In genomic region chr7:44541028-44541869, GRCh38 we compare ENCODE assay signal across 17 cellular contexts. TPM values are rescaled to one million over a fixed set of nuclear protein-coding genes. Genes with fewer than 3 reads are reported as not detected.
DNase-seq lines count a peak whose midpoint lies in the region; ATAC-seq and TF ChIP-seq lines count a peak whose summit lies in the region.
"Had no signal": no experiment of that assay in that cellular context is flagged by ENCODE, and none has a peak within 500 bp of the region (broad histone marks: within the 10 kb centered on the region; RNA-seq: fewer than 3 reads in every experiment).

Gene NPC1L1, minus strand, starts transcription at chr7:44541330. Its CDS starts 71 bp downstream, at chr7:44541259.

- H3K27ac Mint-ChIP-seq in Caco-2 (ENCODE audit: unreplicated experiment) (peak within 1 kb of the TSS; percentile 66), H9 (no peak within 1 kb of the TSS)
- H3K27ac Mint-ChIP-seq: activated CD4-positive, alpha-beta memory T cell treated with anti-CD3 and anti-CD28 coated beads for 36 hours had no signal

- peaks cover 27% of the 10 kb centered on the region for H3K4me1 Mint-ChIP-seq in Caco-2 (ENCODE audit: low read depth, unreplicated experiment)
- peaks cover 0 to 3% of the 10 kb centered on the region in 2 experiments; a peak in 2 of 4 replicates for H3K4me1 Mint-ChIP-seq in H9
- H3K4me1 Mint-ChIP-seq: nephron had no signal

- no CpG with 5 or more reads among the region's 20 CpGs for WGBS in H9 (ENCODE audit: extremely low coverage, insufficient read length, low lambda C conversion rate)

- no peak within 1 kb of the TSS for H4K91ac ChIP-seq in H9 (ENCODE audit: insufficient read length, low read depth, low read length)

- no peaks in the 10 kb centered on the region for H3K23me2 ChIP-seq in H9 (ENCODE audit: insufficient read length, low read depth, low read length, poor library complexity, severe bottlenecking)

- intact Hi-C loops in Caco-2 (cut with micrococcal nuclease; ENCODE audit: unreplicated experiment): loop anchor here (2.0 kb wide), 1 partner anchor 50 kb away; the partner anchor contains the start of gene NUDCD3

- no peak within 1 kb of the TSS for H3T11ph ChIP-seq in H9 (ENCODE audit: low read length)

- H4K5ac ChIP-seq in H9 (ENCODE audit: insufficient read length, low read depth, low read length): no peak within 1 kb of the TSS

- no peak within 1 kb of the TSS for H2BK20ac ChIP-seq in H9 (ENCODE audit: low read depth, low read length, poor library complexity, severe bottlenecking)

- H3K4me1 ChIP-seq in Caco-2 (peaks cover 31% of the 10 kb centered on the region), H9 (ENCODE audit: insufficient read depth, low read length) (no peaks in the 10 kb centered on the region), endocrine pancreas (ENCODE audit: control insufficient read depth, insufficient read depth, low read length) (no peaks in the 10 kb centered on the region), muscle layer of duodenum (ENCODE audit: control insufficient read depth in 1 of 2, insufficient read depth in 2 of 2, low read length in 2 of 2) (no peaks in the 10 kb centered on the region)

- CTCF ChIA-PET in Caco-2 (lab: Charles Lee): interaction anchor here (1.5 kb wide), 1 partner anchor 24 kb away, joined by 3 read pairs; no protein-coding TSS in a partner anchor

- H2BK12ac ChIP-seq in H9 (ENCODE audit: insufficient read length, low read depth, low read length): no peak within 1 kb of the TSS

- H3K36me3 Mint-ChIP-seq in Caco-2 (ENCODE audit: insufficient read depth, unreplicated experiment): no peaks in the 10 kb centered on the region
- no peaks in the 10 kb centered on the region; a peak in 1 of 7 replicates for H3K36me3 Mint-ChIP-seq in H9 (ENCODE audit: insufficient read depth in 1 of 3, low read depth in 3 of 3)
- H3K36me3 Mint-ChIP-seq: activated CD4-positive, alpha-beta memory T cell treated with anti-CD3 and anti-CD28 coated beads for 36 hours had no signal

- H3K27me3 ChIP-seq in Caco-2 (replicated peaks; ENCODE audit: control insufficient read depth, insufficient read depth, low read length) (no peaks in the 10 kb centered on the region), H9 (ENCODE audit: insufficient read depth, low read length) (no peaks in the 10 kb centered on the region), endocrine pancreas (ENCODE audit: control insufficient read depth, insufficient read depth, low read length) (no peaks in the 10 kb centered on the region), muscle layer of duodenum (ENCODE audit: low read depth, low read length) (no peaks in the 10 kb centered on the region)

- H3K79me1 ChIP-seq in H9 (ENCODE audit: insufficient read depth, low read depth, low read length, poor library complexity, severe bottlenecking): no peaks in the 10 kb centered on the region

- H3K27ac ChIP-seq in H9 (ENCODE audit: insufficient read length, low read depth, low read length) (no peak within 1 kb of the TSS), muscle layer of duodenum (ENCODE audit: low read length) (peak within 1 kb of the TSS; percentile 72)

- H3K4ac ChIP-seq in H9 (ENCODE audit: low read depth, low read length): no peak within 1 kb of the TSS

- no peak within 1 kb of the TSS for H2BK120ac ChIP-seq in H9 (ENCODE audit: low read depth, low read length, poor library complexity, severe bottlenecking)

- H3K36me3 ChIP-seq in Caco-2 (ENCODE audit: control insufficient read depth, insufficient read depth, low read length) (peaks cover 1% of the 10 kb centered on the region), endocrine pancreas (ENCODE audit: control insufficient read depth, insufficient read depth, low read length) (no peaks in the 10 kb centered on the region), muscle layer of duodenum (ENCODE audit: control insufficient read depth in 1 of 2, insufficient read depth in 2 of 2, low read length in 2 of 2) (no peaks in the 10 kb centered on the region)

- H3K4me3 Mint-ChIP-seq in Caco-2 (ENCODE audit: unreplicated experiment) (no peak within 1 kb of the TSS), H9 (no peak within 1 kb of the TSS)
- H3K4me3 Mint-ChIP-seq: activated CD4-positive, alpha-beta memory T cell treated with anti-CD3 and anti-CD28 coated beads for 36 hours; nephron had no signal

- no peak within 1 kb of the TSS for H3K4me2 ChIP-seq in H9 (ENCODE audit: insufficient read depth, insufficient read length, low read length)

- H3K56ac ChIP-seq in H9 (ENCODE audit: insufficient read length, low read depth, low read length): no peak within 1 kb of the TSS

- H3K9me3 ChIP-seq in Caco-2: no peaks in the 10 kb centered on the region
- no peaks in the 10 kb centered on the region for H3K9me3 ChIP-seq in H9 (ENCODE audit: control insufficient read depth, low read depth, low read length)
- no peaks in the 10 kb centered on the region for H3K9me3 ChIP-seq in endocrine pancreas (ENCODE audit: control insufficient read depth, low read length)
- H3K9me3 ChIP-seq in muscle layer of duodenum (ENCODE audit: control insufficient read depth in 1 of 2, low read length in 2 of 2): no peaks in the 10 kb centered on the region

- no peak for TF ChIP-seq CTCF in Caco-2 (IDR thresholded peaks at IDR 0.05; ENCODE audit: insufficient read depth in 1 of 2, low read depth in 1 of 2, low read length in 1 of 2, severe bottlenecking in 1 of 2, unreplicated experiment in 1 of 2)
- no peak for TF ChIP-seq CTCF in H9 (conservative IDR thresholded peaks at IDR 0.05)

- no peaks in the 10 kb centered on the region for H3K79me2 ChIP-seq in H9 (ENCODE audit: insufficient read depth, low read length)

- peak within 1 kb of the TSS; percentile 21 for H3K4me3 ChIP-seq in Caco-2 (ENCODE audit: low read depth, low read length)
- H3K4me3 ChIP-seq in endocrine pancreas (ENCODE audit: control insufficient read depth, insufficient read depth, low read length): no peak within 1 kb of the TSS
- peak within 1 kb of the TSS in 1 of 2 donors; percentile 21 for H3K4me3 ChIP-seq in muscle layer of duodenum (ENCODE audit: low read depth in 1 of 2, low read length in 2 of 2)

- POLR2A ChIA-PET in Caco-2 (lab: Charles Lee): no interaction called here

- no peak within 1 kb of the TSS for H2AK5ac ChIP-seq in H9 (ENCODE audit: insufficient read length, low read length)

- no peak within 1 kb of the TSS for H2BK15ac ChIP-seq in H9 (ENCODE audit: low read depth, low read length)

- no peak within 1 kb of the TSS for H3K9ac ChIP-seq in H9 (ENCODE audit: extremely low read depth, insufficient read length, low read length)
- peak within 1 kb of the TSS; percentile 67 for H3K9ac ChIP-seq in endocrine pancreas (ENCODE audit: control insufficient read depth, insufficient read depth, low read length)

- H3K27me3 Mint-ChIP-seq in Caco-2 (ENCODE audit: insufficient read depth, unreplicated experiment) (no peaks in the 10 kb centered on the region), H9 (ENCODE audit: low read depth) (peaks cover 2% of the 10 kb centered on the region; the same call in 1 of the 2 replicates)
- H3K27me3 Mint-ChIP-seq: activated CD4-positive, alpha-beta memory T cell treated with anti-CD3 and anti-CD28 coated beads for 36 hours had no signal

- H3K14ac ChIP-seq in H9 (ENCODE audit: insufficient read depth, low read length): no peak within 1 kb of the TSS; the same call in 1 of the 2 replicates

- DNase-seq in Caco-2 (peak; percentile 62 to 77), H9 (peak; percentile 43), EL (no peak), NCI-H510A (lab: John Stamatoyannopoulos, UW) (no peak)
- DNase-seq: activated CD4-positive, alpha-beta memory T cell treated with anti-CD3 and anti-CD28 coated beads for 36 hours; amniotic stem cell; foreskin fibroblast; left ventricle myocardium superior; NCI-H1417 treated with DMSO at 0.1 percent for 48 hours; substantia nigra; SW 1271 had no signal

- no TSS peak for BruUV-seq in Caco-2 (replicated peaks; lab: Mats Ljungman, UMichigan)

- no peaks in the 10 kb centered on the region for H3K9me3 Mint-ChIP-seq in Caco-2 (ENCODE audit: unreplicated experiment)
- no peaks in the 10 kb centered on the region for H3K9me3 Mint-ChIP-seq in H9
- H3K9me3 Mint-ChIP-seq: activated CD4-positive, alpha-beta memory T cell treated with anti-CD3 and anti-CD28 coated beads for 36 hours; nephron had no signal

- no peak within 1 kb of the TSS for H4K8ac ChIP-seq in H9 (replicated peaks; ENCODE audit: insufficient read length, low read depth, low read length)

- H3K18ac ChIP-seq in H9 (ENCODE audit: insufficient read length, low read depth, low read length): no peak within 1 kb of the TSS

- H2AFZ ChIP-seq in H9 (ENCODE audit: low read length): no peak within 1 kb of the TSS

- ATAC-seq in HG03469 (IDR thresholded peaks at IDR 0.05; ENCODE audit: unreplicated experiment) (no peak), HG02678 (IDR thresholded peaks at IDR 0.05; ENCODE audit: unreplicated experiment) (no peak)
- ATAC-seq: left ventricle myocardium superior had no signal

- no peak within 1 kb of the TSS for H2BK5ac ChIP-seq in H9 (ENCODE audit: insufficient read length, low read length)

- no peak within 1 kb of the TSS for H3K23ac ChIP-seq in H9 (ENCODE audit: insufficient read length, low read depth, low read length)

- no peaks in the 10 kb centered on the region for H4K20me1 ChIP-seq in H9 (ENCODE audit: control insufficient read depth, insufficient read depth, insufficient read length)

RNA-seq across cellular contexts. Expression of gene NPC1L1, which starts in this region (rescaled TPM):
- 5.9 and 6.5 TPM in 2 replicates for total RNA-seq in Caco-2 (2022)
- total RNA-seq in H9 (2021): 0.07 and 0.11 TPM in 2 replicates
- total RNA-seq: left ventricle myocardium superior, LHCN-M2 had no signal

Comparison
In these comparisons a context has a peak if more than half of its experiments do, and no peak if none do; other contexts are left out.
1. Peak in DNase-seq in H9; RNA of the gene not detected or under 1 TPM.
2. DNase-seq: peak in Caco-2 (2 of 2); none in EL (single experiment) and NCI-H510A (single experiment).